ENCODE assay signal across 19 cellular contexts in genomic region chr22:49048591-49048990, GRCh38.
"Had no signal": no experiment of that assay in that cellular context is flagged by ENCODE, and none has a peak within 500 bp of the region (broad histone marks: within the 10 kb centered on the region; RNA-seq: fewer than 3 reads in every experiment).

No MANE protein-coding gene starts in this region.

- ATAC-seq: left cardiac atrium; left lung; mucosa of descending colon; naive thymus-derived CD4-positive, alpha-beta T cell; natural killer cell treated with Interleukin-12 subunit alpha and Interleukin-12 subunit beta and Interleukin-15 and Interleukin-18, amount 100 ng/mL, for 72 hours; right lobe of liver; stimulated activated naive B cell treated with anti-CD40 and anti-IgM and Interleukin-4, amounts not matched to agents 10 μg/mL and 1 μg/mL and 100 μg/mL, for 72 hours; stimulated activated naive CD8-positive, alpha-beta T cell treated with anti-CD3 and anti-CD28 coated beads, Interleukin-15, Interleukin-2, amounts not matched to agents 100 U/mL and 50 U/mL, for 24 hours had no signal

- FAIRE-seq: keratinocyte had no signal

- DNase-seq: hippocampal formation; kidney glomerular epithelial cell; left cardiac atrium; left lung; mesendoderm; midbrain; mucosa of descending colon; naive thymus-derived CD4-positive, alpha-beta T cell; nucleus accumbens; right lobe of liver; stimulated activated CD4-positive, alpha-beta T cell treated with anti-CD3 and anti-CD28 coated beads, Interleukin-12 subunit alpha, Interleukin-12 subunit beta, amount 100 ng/mL, for 4 hours; stimulated activated CD4-positive, alpha-beta T cell treated with anti-CD3 and anti-CD28 coated beads, Interleukin-15, amount 100 ng/mL, for 24 hours; stimulated activated CD4-positive, alpha-beta T cell treated with anti-CD3 and anti-CD28 coated beads, Interleukin-2, amount 100 ng/mL, for 24 hours; stimulated activated CD4-positive, alpha-beta T cell treated with anti-CD3 and anti-CD28 coated beads, Interleukin-4, amount 100 ng/mL, for 1 hour; stimulated activated naive B cell treated with anti-CD40 and anti-IgM and Interleukin-4, amounts not matched to agents 10 μg/mL and 1 μg/mL and 100 μg/mL, for 72 hours; stimulated activated naive CD8-positive, alpha-beta T cell treated with anti-CD3 and anti-CD28 coated beads, Interleukin-15, Interleukin-2, amounts not matched to agents 100 U/mL and 50 U/mL, for 24 hours; stomach had no signal
